38 cellular contexts compared by ENCODE assay signal in the genomic region with DNA sequence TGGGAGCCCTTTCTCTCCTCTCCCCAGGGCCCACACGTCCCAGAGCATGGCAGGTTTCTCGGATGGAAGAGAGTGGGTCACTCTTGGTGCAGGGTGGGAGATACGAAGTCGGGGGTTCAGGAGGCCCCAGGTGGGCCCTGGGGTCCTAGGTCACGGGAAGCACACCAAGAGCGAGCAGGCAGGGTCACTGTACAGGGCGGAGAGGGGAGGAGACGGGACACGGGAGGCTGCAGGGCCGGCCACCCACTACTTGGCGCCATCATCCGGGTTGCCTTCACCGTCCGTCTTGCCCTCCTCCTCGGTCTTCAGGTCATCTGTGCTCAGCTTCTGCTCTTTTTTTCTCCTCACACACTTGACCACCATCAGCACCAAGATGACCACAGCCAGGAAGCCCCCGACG. TPM values are rescaled to one million over a fixed set of nuclear protein-coding genes. Genes with fewer than 3 reads are reported as not detected.
"Had no signal": no experiment of that assay in that cellular context is flagged by ENCODE, and none has a peak within 500 bp of the region (broad histone marks: within the 10 kb centered on the region; RNA-seq: fewer than 3 reads in every experiment).

No MANE protein-coding gene starts in this region.

- H3K4me3 ChIP-seq: adrenal gland, esophagus squamous epithelium, gastroesophageal sphincter had no signal

- H3K27ac Mint-ChIP-seq: activated B cell treated with CpG ODN at 0.5 μM for 24 hours; activated CD8-positive, alpha-beta T cell treated with anti-CD3 and anti-CD28 coated beads for 36 hours; activated naive CD4-positive, alpha-beta T cell treated with anti-CD3 and anti-CD28 coated beads for 36 hours; activated naive CD4-positive, alpha-beta T cell treated with anti-CD3 and anti-CD28 coated beads, Interleukin-2, amount 50 U/mL, for 24 hours; activated naive CD8-positive, alpha-beta T cell treated with anti-CD3 and anti-CD28 coated beads for 36 hours; activated naive CD8-positive, alpha-beta T cell treated with anti-CD3 and anti-CD28 coated beads, Interleukin-2, amount 50 U/mL, for 24 hours; activated T-helper 2 cell treated with anti-CD3 and anti-CD28 coated beads, Interferon-gamma antibody, Interleukin-2, Interleukin-4, amounts not matched to agents 10 μg/mL and 5 μg/mL and 100 μg/mL, durations not matched to agents 14 hours and 24 hours and 36 hours; brain; effector memory CD8-positive, alpha-beta T cell; T-cell; T-helper 1 cell treated with Interleukin-12 subunit alpha and Interleukin-12 subunit beta and Interleukin-4 antibody, amounts not matched to agents 30 μg/mL and 1 μg/mL, for 36 hours had no signal

- FAIRE-seq: colon, TTC549 had no signal

- DNase-seq: activated B cell treated with CpG ODN at 0.5 μM for 24 hours; activated CD4-positive, alpha-beta T cell treated with anti-CD3 and anti-CD28 coated beads for 48 hours; activated CD4-positive, alpha-beta T cell treated with anti-CD3 and anti-CD28 coated beads, Interleukin-2, amount 50 U/mL, for 1 hour; activated CD4-positive, alpha-beta T cell treated with anti-CD3 and anti-CD28 coated beads, Interleukin-2, amount 50 U/mL, for 48 hours; activated CD8-positive, alpha-beta memory T cell treated with anti-CD3 and anti-CD28 coated beads for 24 hours; activated CD8-positive, alpha-beta T cell treated with anti-CD3 and anti-CD28 coated beads for 36 hours; activated effector memory CD4-positive, alpha-beta T cell treated with anti-CD3 and anti-CD28 coated beads, Interleukin-2, amount 50 U/mL, for 16 hours; activated naive CD4-positive, alpha-beta T cell treated with anti-CD3 and anti-CD28 coated beads for 36 hours; activated naive CD8-positive, alpha-beta T cell treated with anti-CD3 and anti-CD28 coated beads for 36 hours; activated naive CD8-positive, alpha-beta T cell treated with anti-CD3 and anti-CD28 coated beads, Interleukin-2, amount 50 U/mL, for 24 hours; activated T-cell treated with anti-CD3 and anti-CD28 coated beads, Interleukin-2, amount 50 U/mL, for 4 hours; adrenal gland; amygdala; cortex of kidney; dermis blood vessel endothelial cell; effector CD4-positive, alpha-beta T cell; effector memory CD8-positive, alpha-beta T cell; esophagus squamous epithelium; foreskin melanocyte; SW 1271; T-cell; T-helper 9 cell; WERI-Rb-1 had no signal

- H3K9me3 Mint-ChIP-seq: activated B cell treated with CpG ODN at 0.5 μM for 24 hours; activated CD8-positive, alpha-beta T cell treated with anti-CD3 and anti-CD28 coated beads for 36 hours; activated naive CD4-positive, alpha-beta T cell treated with anti-CD3 and anti-CD28 coated beads for 36 hours; activated naive CD4-positive, alpha-beta T cell treated with anti-CD3 and anti-CD28 coated beads, Interleukin-2, amount 50 U/mL, for 24 hours; activated naive CD8-positive, alpha-beta T cell treated with anti-CD3 and anti-CD28 coated beads for 36 hours; activated naive CD8-positive, alpha-beta T cell treated with anti-CD3 and anti-CD28 coated beads, Interleukin-2, amount 50 U/mL, for 24 hours; activated T-cell treated with anti-CD3 and anti-CD28 coated beads, Interleukin-2, amount 50 U/mL, for 4 hours; activated T-helper 2 cell treated with anti-CD3 and anti-CD28 coated beads, Interferon-gamma antibody, Interleukin-2, Interleukin-4, amounts not matched to agents 10 μg/mL and 5 μg/mL and 100 μg/mL, durations not matched to agents 14 hours and 24 hours and 36 hours; brain; central memory CD8-positive, alpha-beta T cell; effector memory CD8-positive, alpha-beta T cell; T-cell; T-helper 1 cell treated with Interleukin-12 subunit alpha and Interleukin-12 subunit beta and Interleukin-4 antibody, amounts not matched to agents 30 μg/mL and 1 μg/mL, for 36 hours had no signal

- H3K4me3 Mint-ChIP-seq: activated B cell treated with CpG ODN at 0.5 μM for 24 hours; activated CD8-positive, alpha-beta T cell treated with anti-CD3 and anti-CD28 coated beads for 36 hours; activated naive CD4-positive, alpha-beta T cell treated with anti-CD3 and anti-CD28 coated beads for 36 hours; activated naive CD4-positive, alpha-beta T cell treated with anti-CD3 and anti-CD28 coated beads, Interleukin-2, amount 50 U/mL, for 24 hours; activated naive CD8-positive, alpha-beta T cell treated with anti-CD3 and anti-CD28 coated beads for 36 hours; activated naive CD8-positive, alpha-beta T cell treated with anti-CD3 and anti-CD28 coated beads, Interleukin-2, amount 50 U/mL, for 24 hours; activated T-cell treated with anti-CD3 and anti-CD28 coated beads, Interleukin-2, amount 50 U/mL, for 4 hours; brain; central memory CD8-positive, alpha-beta T cell; effector memory CD8-positive, alpha-beta T cell; T-cell; T-helper 1 cell treated with Interleukin-12 subunit alpha and Interleukin-12 subunit beta and Interleukin-4 antibody, amounts not matched to agents 30 μg/mL and 1 μg/mL, for 36 hours had no signal

- H3K27me3 ChIP-seq: adrenal gland had no signal

- H3K27me3 Mint-ChIP-seq: activated naive CD4-positive, alpha-beta T cell treated with anti-CD3 and anti-CD28 coated beads, Interleukin-2, amount 50 U/mL, for 24 hours had no signal

- H3K4me1 Mint-ChIP-seq: activated B cell treated with CpG ODN at 0.5 μM for 24 hours; activated naive CD8-positive, alpha-beta T cell treated with anti-CD3 and anti-CD28 coated beads, Interleukin-2, amount 50 U/mL, for 24 hours; central memory CD8-positive, alpha-beta T cell had no signal

- ATAC-seq: activated CD4-positive, CD25-positive, alpha-beta regulatory T cell treated with anti-CD3 and anti-CD28 coated beads, Interleukin-2, amount 50 U/mL, for 24 hours; activated CD8-positive, alpha-beta T cell treated with anti-CD3 and anti-CD28 coated beads for 36 hours; activated naive CD8-positive, alpha-beta T cell treated with anti-CD3 and anti-CD28 coated beads, Interleukin-2, amount 50 U/mL, for 24 hours; activated T-cell treated with anti-CD3 and anti-CD28 coated beads, Interleukin-2, amount 50 U/mL, for 4 hours; effector memory CD8-positive, alpha-beta T cell; gastroesophageal sphincter; T-cell had no signal

- H3K36me3 Mint-ChIP-seq: activated naive CD4-positive, alpha-beta T cell treated with anti-CD3 and anti-CD28 coated beads, Interleukin-2, amount 50 U/mL, for 24 hours; activated naive CD8-positive, alpha-beta T cell treated with anti-CD3 and anti-CD28 coated beads for 36 hours; brain; T-cell had no signal

- H3K36me3 ChIP-seq: adrenal gland, esophagus squamous epithelium, WERI-Rb-1 had no signal

- H3K27ac ChIP-seq: adrenal gland, esophagus squamous epithelium, gastroesophageal sphincter, WERI-Rb-1 had no signal

- H3K9me3 ChIP-seq: adrenal gland, esophagus squamous epithelium, gastroesophageal sphincter had no signal

RNA-seq across cellular contexts. Expression of a gene that starts 9.8 kb away (rescaled TPM):
- total RNA-seq: activated B cell treated with CpG ODN at 0.5 μM for 24 hours; activated CD8-positive, alpha-beta T cell treated with anti-CD3 and anti-CD28 coated beads for 36 hours; activated naive CD4-positive, alpha-beta T cell treated with anti-CD3 and anti-CD28 coated beads for 36 hours; activated naive CD8-positive, alpha-beta T cell treated with anti-CD3 and anti-CD28 coated beads for 36 hours; activated T-cell treated with anti-CD3 and anti-CD28 coated beads, Interleukin-2, amount 50 U/mL, for 4 hours; fibroblast of villous mesenchyme; glomerular endothelial cell; T-helper 2 cell treated with Interferon-gamma antibody and Interleukin-4, amounts not matched to agents 100 ng/mL and 5 ng/mL, for 36 hours had no signal
- polyA plus RNA-seq: aorta had no signal

RNA-seq across cellular contexts. Expression of a gene that starts 14.0 kb away (rescaled TPM):
- total RNA-seq: activated B cell treated with CpG ODN at 0.5 μM for 24 hours; activated T-cell treated with anti-CD3 and anti-CD28 coated beads, Interleukin-2, amount 50 U/mL, for 4 hours; dermis blood vessel endothelial cell; fibroblast of villous mesenchyme had no signal

RNA-seq across cellular contexts. Expression of a gene that starts 58.2 kb away (rescaled TPM):
- total RNA-seq: bronchial epithelial cell, fibroblast of lung, fibroblast of villous mesenchyme, glomerular endothelial cell had no signal
- polyA plus RNA-seq: fibroblast of lung had no signal
